Comparison of ENCODE assay signal across 8 cellular contexts in the genomic region with DNA sequence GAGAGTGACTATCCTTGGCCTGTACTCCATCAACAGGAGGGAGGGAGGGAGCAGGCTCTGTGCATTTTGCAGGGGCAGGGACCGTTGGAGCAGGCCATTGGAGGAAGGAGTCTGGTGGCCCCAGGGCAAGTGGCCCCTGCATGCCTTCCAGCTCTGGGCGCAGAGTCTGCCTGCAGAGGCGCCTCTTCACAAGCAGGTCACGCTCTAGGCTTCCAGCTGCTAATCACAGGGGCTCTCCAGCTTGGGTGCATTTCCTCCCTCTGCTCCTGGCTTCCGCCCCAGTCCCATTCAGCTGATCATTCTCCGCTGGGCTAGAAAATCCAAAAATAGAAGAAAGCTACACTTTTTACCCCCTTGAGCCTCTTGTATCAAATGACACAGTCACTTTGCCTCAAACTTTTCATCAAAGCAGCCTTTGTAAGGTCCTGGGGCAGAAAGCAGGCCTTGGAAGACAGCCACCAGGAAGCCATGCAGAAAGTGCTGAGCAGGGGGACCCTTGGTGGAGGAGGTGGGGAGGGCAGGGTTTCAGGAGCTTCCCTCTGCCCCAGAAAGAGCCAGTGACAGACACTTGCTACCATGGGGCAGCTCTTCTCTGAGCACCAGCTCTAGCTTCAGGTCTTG. TPM values are rescaled to one million over a fixed set of nuclear protein-coding genes. Genes with fewer than 3 reads are reported as not detected.
DNase-seq lines count a peak whose midpoint lies in the region; ATAC-seq and TF ChIP-seq lines count a peak whose summit lies in the region.

No MANE protein-coding gene starts in this region.

- H3K27me3 Mint-ChIP-seq in natural killer cell treated with Interleukin-12 subunit alpha and Interleukin-12 subunit beta and Interleukin-15 and Interleukin-18, amount 100 ng/mL, for 72 hours, result no peaks in the 10 kb centered on the region

- WGBS in liver, result 73% methylated on average over 6 of the region's 6 CpGs

- no peaks in the 10 kb centered on the region for H3K36me3 Mint-ChIP-seq in natural killer cell treated with Interleukin-12 subunit alpha and Interleukin-12 subunit beta and Interleukin-15 and Interleukin-18, amount 100 ng/mL, for 72 hours

- peak; percentile 49 for ATAC-seq in GM21528 (IDR thresholded peaks at IDR 0.05; ENCODE audit: low FRiP score, unreplicated experiment)
- no peak for ATAC-seq in natural killer cell treated with Interleukin-12 subunit alpha and Interleukin-12 subunit beta and Interleukin-15 and Interleukin-18, amount 100 ng/mL, for 72 hours
- no peak for ATAC-seq in GM21515 (IDR thresholded peaks at IDR 0.05; ENCODE audit: unreplicated experiment)

- H3K4me3 ChIP-seq in liver (ENCODE audit: low read depth in 1 of 3, low read length in 3 of 3), result no peak overlapping the region

- DNase-seq in AG20443 (ENCODE audit: low spot score) (peak; percentile 41), NCI-H345 treated with DMSO at 0.1 percent for 48 hours (lab: John Stamatoyannopoulos, UW; ENCODE audit: unreplicated experiment) (no peak), NCI-H1048 (lab: John Stamatoyannopoulos, UW) (no peak)
- no peak for DNase-seq in natural killer cell treated with Interleukin-12 subunit alpha and Interleukin-12 subunit beta and Interleukin-15 and Interleukin-18, amount 100 ng/mL, for 72 hours (ENCODE audit: low spot score)

- H3K27ac ChIP-seq in angular gyrus (ENCODE audit: low read depth, low read length) (peak overlapping the region; percentile 72), liver (ENCODE audit: low read depth in 1 of 2, low read length in 2 of 2) (peak overlapping the region in 1 of 2 donors; percentile 25)

- H3K27ac Mint-ChIP-seq in natural killer cell treated with Interleukin-12 subunit alpha and Interleukin-12 subunit beta and Interleukin-15 and Interleukin-18, amount 100 ng/mL, for 72 hours, result peak overlapping the region in 1 of 2 donors; percentile 92

- peaks cover 30 to 32% of the 10 kb centered on the region in 2 donors for H3K4me1 Mint-ChIP-seq in natural killer cell treated with Interleukin-12 subunit alpha and Interleukin-12 subunit beta and Interleukin-15 and Interleukin-18, amount 100 ng/mL, for 72 hours (ENCODE audit: low read depth in 2 of 2)

- H3K27me3 ChIP-seq in liver (ENCODE audit: control insufficient read depth in 4 of 4, insufficient read depth in 4 of 4, low read length in 3 of 4), result no peaks in the 10 kb centered on the region

- no peaks in the 10 kb centered on the region for H3K36me3 ChIP-seq in liver (ENCODE audit: control insufficient read depth in 4 of 4, insufficient read depth in 3 of 4, low read depth in 1 of 4, low read length in 3 of 4)

- no peak overlapping the region for H3K9ac ChIP-seq in liver (ENCODE audit: low read depth in 1 of 2, low read length in 2 of 2)

- H3K9me3 ChIP-seq in liver (ENCODE audit: control insufficient read depth in 4 of 4, low read length in 3 of 4), result no peaks in the 10 kb centered on the region

- no peaks in the 10 kb centered on the region for H3K9me3 Mint-ChIP-seq in natural killer cell treated with Interleukin-12 subunit alpha and Interleukin-12 subunit beta and Interleukin-15 and Interleukin-18, amount 100 ng/mL, for 72 hours

- TF ChIP-seq RAD21 in liver (IDR thresholded peaks at IDR 0.05), result peak in 1 of 2 donors; percentile 19

- no peak overlapping the region for H3K4me3 Mint-ChIP-seq in natural killer cell treated with Interleukin-12 subunit alpha and Interleukin-12 subunit beta and Interleukin-15 and Interleukin-18, amount 100 ng/mL, for 72 hours

- H3K4me1 ChIP-seq in liver (ENCODE audit: control insufficient read depth in 4 of 4, insufficient read depth in 4 of 4, low read length in 3 of 4), result peaks cover 0 to 6% (median 2%) of the 10 kb centered on the region in 4 donors

- TF ChIP-seq CTCF in liver (IDR thresholded peaks at IDR 0.05; ENCODE audit: low read depth, low read length, missing input control), result no peak

TF ChIP-seq in liver, 16 proteins besides CTCF, POLR2A, EP300 and RAD21:
- TF ChIP-seq, protein P1, sequence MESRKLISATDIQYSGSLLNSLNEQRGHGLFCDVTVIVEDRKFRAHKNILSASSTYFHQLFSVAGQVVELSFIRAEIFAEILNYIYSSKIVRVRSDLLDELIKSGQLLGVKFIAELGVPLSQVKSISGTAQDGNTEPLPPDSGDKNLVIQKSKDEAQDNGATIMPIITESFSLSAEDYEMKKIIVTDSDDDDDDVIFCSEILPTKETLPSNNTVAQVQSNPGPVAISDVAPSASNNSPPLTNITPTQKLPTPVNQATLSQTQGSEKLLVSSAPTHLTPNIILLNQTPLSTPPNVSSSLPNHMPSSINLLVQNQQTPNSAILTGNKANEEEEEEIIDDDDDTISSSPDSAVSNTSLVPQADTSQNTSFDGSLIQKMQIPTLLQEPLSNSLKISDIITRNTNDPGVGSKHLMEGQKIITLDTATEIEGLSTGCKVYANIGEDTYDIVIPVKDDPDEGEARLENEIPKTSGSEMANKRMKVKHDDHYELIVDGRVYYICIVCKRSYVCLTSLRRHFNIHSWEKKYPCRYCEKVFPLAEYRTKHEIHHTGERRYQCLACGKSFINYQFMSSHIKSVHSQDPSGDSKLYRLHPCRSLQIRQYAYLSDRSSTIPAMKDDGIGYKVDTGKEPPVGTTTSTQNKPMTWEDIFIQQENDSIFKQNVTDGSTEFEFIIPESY (IDR thresholded peaks at IDR 0.05), result no peak
- TF ChIP-seq HNF4A (conservative IDR thresholded peaks at IDR 0.05), result no peak
- no peak for TF ChIP-seq HNF4G (IDR thresholded peaks at IDR 0.05)
- peak in 1 of 2 donors; percentile 38 for TF ChIP-seq RXRA (IDR thresholded peaks at IDR 0.05)
- TF ChIP-seq TAF1 (conservative IDR thresholded peaks at IDR 0.05), result no peak
- TF ChIP-seq FOXA2 (IDR thresholded peaks at IDR 0.05), result no peak
- TF ChIP-seq ATF3 (IDR thresholded peaks at IDR 0.05), result no peak
- TF ChIP-seq MAX (IDR thresholded peaks at IDR 0.05), result no peak
- no peak for TF ChIP-seq FOXA1 (IDR thresholded peaks at IDR 0.05)
- no peak for TF ChIP-seq REST (IDR thresholded peaks at IDR 0.05)
- TF ChIP-seq SP1 (IDR thresholded peaks at IDR 0.05), result no peak
- no peak for TF ChIP-seq YY1 (IDR thresholded peaks at IDR 0.05)
- no peak for TF ChIP-seq GABPA (IDR thresholded peaks at IDR 0.05 in 1 of 2, conservative IDR thresholded peaks at IDR 0.05 in 1 of 2)
- TF ChIP-seq NR2F2 (IDR thresholded peaks at IDR 0.05), result peak; percentile 74
- no peak for TF ChIP-seq JUND (IDR thresholded peaks at IDR 0.05)
- no peak for TF ChIP-seq EGR1 (IDR thresholded peaks at IDR 0.05; ENCODE audit: low read depth in 2 of 2)
TF ChIP-seq in liver: peak in this region for 2.

RNA-seq across cellular contexts. Expression of gene TMEM247, which starts 11.3 kb away (rescaled TPM):
- total RNA-seq in liver, result not detected
- polyA plus RNA-seq in liver, result not detected
- total RNA-seq in natural killer cell treated with Interleukin-12 subunit alpha and Interleukin-12 subunit beta and Interleukin-15 and Interleukin-18, amount 100 ng/mL, for 72 hours, result not detected

RNA-seq across cellular contexts. Expression of gene RHOQ, which starts 51.7 kb away (rescaled TPM):
- total RNA-seq in liver, result 10 to 100 TPM; 11.0 to 13.5 TPM
- 10 to 100 TPM in 1 of 2 donors, 1 to 10 TPM in 1; 6.4 to 12.5 TPM for polyA plus RNA-seq in liver
- total RNA-seq in natural killer cell treated with Interleukin-12 subunit alpha and Interleukin-12 subunit beta and Interleukin-15 and Interleukin-18, amount 100 ng/mL, for 72 hours, result 10 to 100 TPM; 36.8 to 49.1 TPM

RNA-seq across cellular contexts. Expression of gene ATP6V1E2, which starts 51.7 kb away (rescaled TPM):
- total RNA-seq in liver, result 1 to 10 TPM; 1.3 to 2.8 TPM
- polyA plus RNA-seq in liver, result 1 to 10 TPM; 1.4 to 3.6 TPM
- 1 to 10 TPM; 3.7 to 7.2 TPM for total RNA-seq in natural killer cell treated with Interleukin-12 subunit alpha and Interleukin-12 subunit beta and Interleukin-15 and Interleukin-18, amount 100 ng/mL, for 72 hours
